19 cellular contexts compared by ENCODE assay signal in genomic region chr1:101161619-101162018, GRCh38.
A peak's percentile ranks its signal among the peaks of the same experiment; 100 is the strongest.
DNase-seq lines count a peak whose midpoint lies in the region; ATAC-seq and TF ChIP-seq lines count a peak whose summit lies in the region.
"Had no signal": no experiment of that assay in that cellular context is flagged by ENCODE, and none has a peak within 500 bp of the region (broad histone marks: within the 10 kb centered on the region; RNA-seq: fewer than 3 reads in every experiment).

No MANE protein-coding gene starts in this region.

- H3K27me3 ChIP-seq in esophagus muscularis mucosa (no peaks in the 10 kb centered on the region), right lobe of liver (no peaks in the 10 kb centered on the region), skeletal muscle tissue (ENCODE audit: control insufficient read depth in 3 of 3, insufficient read depth in 3 of 3, low read length in 3 of 3) (no peaks in the 10 kb centered on the region)

- TF ChIP-seq EP300 in esophagus muscularis mucosa (IDR thresholded peaks at IDR 0.05) = no peak

- H3K4me3 ChIP-seq in cardiac fibroblast (replicated peaks in 1 of 2; ENCODE audit: low read depth in 2 of 2, low read length in 2 of 2) = no peak overlapping the region
- no peak overlapping the region for H3K4me3 ChIP-seq in esophagus muscularis mucosa
- H3K4me3 ChIP-seq in right lobe of liver = no peak overlapping the region
- H3K4me3 ChIP-seq in skeletal muscle tissue (ENCODE audit: low read length in 3 of 3) = no peak overlapping the region

- peaks cover 7% of the 10 kb centered on the region for H3K9me3 Mint-ChIP-seq in mesothelial cell of epicardium
- H3K9me3 Mint-ChIP-seq: HFFc6 had no signal

- no peaks in the 10 kb centered on the region for H3K36me3 ChIP-seq in esophagus muscularis mucosa
- H3K36me3 ChIP-seq in right lobe of liver = no peaks in the 10 kb centered on the region
- H3K36me3 ChIP-seq in skeletal muscle tissue (ENCODE audit: control insufficient read depth in 3 of 3, insufficient read depth in 3 of 3, low read length in 3 of 3) = no peaks in the 10 kb centered on the region

- H3K27ac ChIP-seq in esophagus muscularis mucosa (replicated peaks in 1 of 4) (peak overlapping the region; percentile 29 to 45 (median 38)), right lobe of liver (no peak overlapping the region), skeletal muscle tissue (ENCODE audit: low read depth, low read length) (peak overlapping the region; percentile 55)

- 71% methylated on average over 3 of the region's 3 CpGs for WGBS in esophagus muscularis mucosa
- 54% methylated on average over 3 of the region's 3 CpGs for WGBS in right lobe of liver (ENCODE audit: insufficient coverage, low coverage, low lambda C conversion rate, missing lambda C conversion rate)

- DNase-seq in cardiac fibroblast (ENCODE audit: low read depth in 2 of 2) (peak; percentile 66 to 79), esophagus muscularis mucosa (ENCODE audit: extremely low spot score) (no peak), right lobe of liver (no peak), NCI-H526 treated with DMSO at 0.1 percent for 48 hours (lab: John Stamatoyannopoulos, UW) (no peak), mesothelial cell of epicardium (ENCODE audit: low spot score in 2 of 2, unreplicated experiment in 2 of 2) (no peak)
- DNase-seq in activated CD4-positive, CD25-positive, alpha-beta regulatory T cell treated with anti-CD3 and anti-CD28 coated beads, Interleukin-2, amount 50 U/mL, for 72 hours = no peak
- no peak for DNase-seq in activated CD4-positive, alpha-beta T cell treated with anti-CD3 and anti-CD28 coated beads for 1 hour
- DNase-seq: C1 segment of cervical spinal cord, DMS79 treated with DMSO at 0.1 percent for 48 hours, HFFc6, IMR-90, Karpas-422, NCI-H1417 treated with DMSO at 0.1 percent for 48 hours, NCI-H187 treated with DMSO at 0.1 percent for 48 hours, NCI-H2227 treated with DMSO at 0.1 percent for 48 hours, NCI-H510A treated with DMSO at 0.1 percent for 48 hours, NCI-H82, RPMI8226 had no signal

- H3K4me1 Mint-ChIP-seq in mesothelial cell of epicardium = peaks cover 3% of the 10 kb centered on the region

- H3K9me3 ChIP-seq in esophagus muscularis mucosa (no peaks in the 10 kb centered on the region), right lobe of liver (no peaks in the 10 kb centered on the region), skeletal muscle tissue (ENCODE audit: control insufficient read depth in 3 of 3, low read length in 3 of 3) (no peaks in the 10 kb centered on the region)

- intact Hi-C loops in esophagus muscularis mucosa (cut with DNase I) = no loop called here
- intact Hi-C loops in right lobe of liver (cut with DNase I) = no loop called here

- ATAC-seq in right lobe of liver = peak; percentile 46 to 71 (median 61)

- no peak overlapping the region for H3K27ac Mint-ChIP-seq in mesothelial cell of epicardium
- H3K27ac Mint-ChIP-seq: HFFc6 had no signal

- H3K9ac ChIP-seq in skeletal muscle tissue (ENCODE audit: low read depth in 1 of 3, low read length in 3 of 3) = no peak overlapping the region

- no peaks in the 10 kb centered on the region for H3K36me3 Mint-ChIP-seq in mesothelial cell of epicardium

- peaks cover 0 to 19% (median 0%) of the 10 kb centered on the region in 4 donors for H3K4me1 ChIP-seq in esophagus muscularis mucosa
- no peaks in the 10 kb centered on the region for H3K4me1 ChIP-seq in right lobe of liver
- no peaks in the 10 kb centered on the region for H3K4me1 ChIP-seq in skeletal muscle tissue (ENCODE audit: control insufficient read depth in 3 of 3, insufficient read depth in 3 of 3, low read length in 3 of 3)

- H3K4me3 Mint-ChIP-seq in mesothelial cell of epicardium = no peak overlapping the region
- H3K4me3 Mint-ChIP-seq: HFFc6 had no signal

- no peaks in the 10 kb centered on the region for H3K27me3 Mint-ChIP-seq in mesothelial cell of epicardium (ENCODE audit: low read depth)

- TF ChIP-seq CTCF in cardiac fibroblast (IDR thresholded peaks at IDR 0.05; ENCODE audit: low read depth, low read length) (no peak), esophagus muscularis mucosa (IDR thresholded peaks at IDR 0.05) (no peak), right lobe of liver (IDR thresholded peaks at IDR 0.05) (no peak), mesothelial cell of epicardium (IDR thresholded peaks at IDR 0.05; ENCODE audit: unreplicated experiment) (no peak)

- no peak for TF ChIP-seq POLR2A in esophagus muscularis mucosa (IDR thresholded peaks at IDR 0.05; ENCODE audit: low read depth)
- no peak for TF ChIP-seq POLR2A in right lobe of liver (IDR thresholded peaks at IDR 0.05)

Comparison
In these comparisons a context has a peak if more than half of its experiments do, and no peak if none do; other contexts are left out.
1. DNase-seq: peak in cardiac fibroblast (2 of 2); none in esophagus muscularis mucosa (single experiment), right lobe of liver (0 of 3), NCI-H526 treated with DMSO at 0.1 percent for 48 hours (single experiment), mesothelial cell of epicardium (0 of 2), activated CD4-positive, CD25-positive, alpha-beta regulatory T cell treated with anti-CD3 and anti-CD28 coated beads, Interleukin-2, amount 50 U/mL, for 72 hours (single experiment) and activated CD4-positive, alpha-beta T cell treated with anti-CD3 and anti-CD28 coated beads for 1 hour (single experiment).
2. H3K27ac ChIP-seq: peak in esophagus muscularis mucosa (4 of 4) and skeletal muscle tissue (single experiment); none in right lobe of liver (0 of 3).